23 cellular contexts compared by ENCODE assay signal in genomic region chr9:130111805-130112204, GRCh38. TPM values are rescaled to one million over a fixed set of nuclear protein-coding genes. Genes with fewer than 3 reads are reported as not detected.
A peak's percentile ranks its signal among the peaks of the same experiment; 100 is the strongest.
DNase-seq lines count a peak whose midpoint lies in the region; ATAC-seq and TF ChIP-seq lines count a peak whose summit lies in the region.
"Had no signal": no experiment of that assay in that cellular context is flagged by ENCODE, and none has a peak within 500 bp of the region (broad histone marks: within the 10 kb centered on the region; RNA-seq: fewer than 3 reads in every experiment).

No MANE protein-coding gene starts in this region.

- H3K4me3 ChIP-seq in A673 (ENCODE audit: low read depth, low read length, poor library complexity, severe bottlenecking): no peak overlapping the region
- no peak overlapping the region for H3K4me3 ChIP-seq in WERI-Rb-1 (ENCODE audit: low read depth, low read length)
- H3K4me3 ChIP-seq: BLaER1, K562, upper lobe of right lung had no signal

- H3K27ac ChIP-seq in A673 (ENCODE audit: low read depth, low read length, poor library complexity, severe bottlenecking) (peak overlapping the region; percentile 13), WERI-Rb-1 (peak overlapping the region; percentile 72)
- H3K27ac ChIP-seq: BLaER1, upper lobe of right lung had no signal

- H3K4me1 ChIP-seq in A673 (ENCODE audit: insufficient read depth, low read length, poor library complexity, severe bottlenecking): no peaks in the 10 kb centered on the region
- H3K4me1 ChIP-seq: BLaER1, upper lobe of right lung had no signal

- intact Hi-C loops in A673 (cut with micrococcal nuclease; ENCODE audit: unreplicated experiment): no loop called here
- intact Hi-C loops in activated naive CD4-positive, alpha-beta T cell treated with anti-CD3 and anti-CD28 coated beads for 36 hours (cut with micrococcal nuclease): no loop called here

- H3K27me3 Mint-ChIP-seq in nephron (ENCODE audit: low read depth): peaks cover 6% of the 10 kb centered on the region
- H3K27me3 Mint-ChIP-seq in activated naive CD4-positive, alpha-beta T cell treated with anti-CD3 and anti-CD28 coated beads for 36 hours (ENCODE audit: low read depth): no peaks in the 10 kb centered on the region
- H3K27me3 Mint-ChIP-seq: progenitor cell of endocrine pancreas, T-helper 17 cell had no signal

- peaks cover 28% of the 10 kb centered on the region for H3K4me1 Mint-ChIP-seq in nephron
- H3K4me1 Mint-ChIP-seq in activated naive CD4-positive, alpha-beta T cell treated with anti-CD3 and anti-CD28 coated beads for 36 hours (ENCODE audit: low read depth): peaks cover 39% of the 10 kb centered on the region

- no peak overlapping the region for H3K4me3 Mint-ChIP-seq in nephron
- H3K4me3 Mint-ChIP-seq in activated naive CD4-positive, alpha-beta T cell treated with anti-CD3 and anti-CD28 coated beads for 36 hours: no peak overlapping the region
- H3K4me3 Mint-ChIP-seq: T-helper 17 cell had no signal

- H3K9me3 ChIP-seq in A673 (ENCODE audit: low read depth, low read length, poor library complexity, severe bottlenecking) (no peaks in the 10 kb centered on the region), WERI-Rb-1 (ENCODE audit: severe bottlenecking) (no peaks in the 10 kb centered on the region)
- H3K9me3 ChIP-seq: BLaER1, upper lobe of right lung had no signal

- H3K36me3 ChIP-seq in A673 (ENCODE audit: insufficient read depth, low read length, poor library complexity, severe bottlenecking) (peaks cover 22% of the 10 kb centered on the region), WERI-Rb-1 (peaks cover 20% of the 10 kb centered on the region)

- ATAC-seq in GM18520 (IDR thresholded peaks at IDR 0.05; ENCODE audit: unreplicated experiment): no peak
- ATAC-seq: activated CD4-positive, CD25-positive, alpha-beta regulatory T cell treated with anti-CD3 and anti-CD28 coated beads, Interleukin-2, amount 50 U/mL, for 24 hours; activated naive CD4-positive, alpha-beta T cell treated with anti-CD3 and anti-CD28 coated beads, Interleukin-2, amount 50 U/mL, for 72 hours; esophagus mucosa; T-helper 17 cell; upper lobe of right lung had no signal

- H3K27me3 ChIP-seq in A673 (replicated peaks; ENCODE audit: insufficient read depth, low read depth, low read length, poor library complexity) (no peaks in the 10 kb centered on the region), WERI-Rb-1 (ENCODE audit: insufficient read depth, low read depth, severe bottlenecking) (no peaks in the 10 kb centered on the region)
- H3K27me3 ChIP-seq: BLaER1, upper lobe of right lung had no signal

- H3K27ac Mint-ChIP-seq in nephron: peak overlapping the region; percentile 13 to 43 (median 39)
- no peak overlapping the region for H3K27ac Mint-ChIP-seq in activated naive CD4-positive, alpha-beta T cell treated with anti-CD3 and anti-CD28 coated beads for 36 hours
- H3K27ac Mint-ChIP-seq: progenitor cell of endocrine pancreas, T-helper 17 cell had no signal

- H3K9me3 Mint-ChIP-seq in nephron: no peaks in the 10 kb centered on the region
- H3K9me3 Mint-ChIP-seq in activated naive CD4-positive, alpha-beta T cell treated with anti-CD3 and anti-CD28 coated beads for 36 hours: no peaks in the 10 kb centered on the region
- H3K9me3 Mint-ChIP-seq: activated naive CD4-positive, alpha-beta T cell treated with anti-CD3 and anti-CD28 coated beads, Interleukin-2, amount 50 U/mL, for 72 hours had no signal

- BruUV-seq in A673 (replicated peaks; lab: Mats Ljungman, UMichigan): no TSS peak

- CTCF ChIA-PET in A673 (lab: Charles Lee): no interaction called here
- CTCF ChIA-PET in activated naive CD4-positive, alpha-beta T cell treated with anti-CD3 and anti-CD28 coated beads for 36 hours (lab: Charles Lee): interaction anchor here (0.9 kb wide), 1 partner anchor 131 kb away, joined by 5 read pairs; no protein-coding TSS in a partner anchor

- peaks cover 45% of the 10 kb centered on the region for H3K36me3 Mint-ChIP-seq in nephron (ENCODE audit: low read depth)
- H3K36me3 Mint-ChIP-seq in activated naive CD4-positive, alpha-beta T cell treated with anti-CD3 and anti-CD28 coated beads for 36 hours (ENCODE audit: low read depth): peaks cover 34% of the 10 kb centered on the region

- DNase-seq in NCI-H1105 treated with DMSO at 0.1 percent for 48 hours (lab: John Stamatoyannopoulos, UW): peak; percentile 49
- DNase-seq in NCI-H1105 (lab: John Stamatoyannopoulos, UW): no peak
- no peak for DNase-seq in A673 (ENCODE audit: low spot score)
- peak; percentile 83 for DNase-seq in WERI-Rb-1
- DNase-seq in amniotic stem cell (lab: John Stamatoyannopoulos, UW): no peak
- DNase-seq in activated naive CD4-positive, alpha-beta T cell treated with anti-CD3 and anti-CD28 coated beads for 36 hours: no peak
- DNase-seq: 8988T; activated CD8-positive, alpha-beta memory T cell treated with anti-CD3 and anti-CD28 coated beads, Interleukin-2, amount 50 U/mL, for 4 hours; GOT3; left ventricle myocardium superior; NCI-H345; SIG-M5; stimulated activated naive CD4-positive, alpha-beta T cell; T-helper 17 cell; upper lobe of right lung had no signal

- TF ChIP-seq CTCF in A673 (conservative IDR thresholded peaks at IDR 0.05; ENCODE audit: low read depth, low read length) (no peak), WERI-Rb-1 (IDR thresholded peaks at IDR 0.05; ENCODE audit: low read depth, low read length) (no peak), nephron (IDR thresholded peaks at IDR 0.05; ENCODE audit: unreplicated experiment in 3 of 3) (no peak)

- POLR2A ChIA-PET in A673 (lab: Charles Lee; ENCODE audit: low non-redundant PET): no interaction called here

RNA-seq across cellular contexts. Expression of gene GPR107, which starts 58.1 kb away (rescaled TPM):
- total RNA-seq in A673 (2021): 47.1 and 50.9 TPM in 2 replicates
- 10 to 100 TPM; 19.0 to 20.0 TPM for total RNA-seq in activated naive CD4-positive, alpha-beta T cell treated with anti-CD3 and anti-CD28 coated beads for 36 hours

Comparison
In these comparisons a context has a peak if more than half of its experiments do, and no peak if none do; other contexts are left out.
1. DNase-seq: peak in NCI-H1105 treated with DMSO at 0.1 percent for 48 hours (single experiment) and WERI-Rb-1 (single experiment); none in NCI-H1105 (single experiment), A673 (single experiment), amniotic stem cell (single experiment) and activated naive CD4-positive, alpha-beta T cell treated with anti-CD3 and anti-CD28 coated beads for 36 hours (single experiment).